18 cellular contexts compared by ENCODE assay signal in genomic region chr20:1904160-1904559, GRCh38. TPM values are rescaled to one million over a fixed set of nuclear protein-coding genes. Genes with fewer than 3 reads are reported as not detected.
DNase-seq lines count a peak whose midpoint lies in the region; ATAC-seq, FAIRE-seq and TF ChIP-seq lines count a peak whose summit lies in the region.
"Had no signal": no experiment of that assay in that cellular context is flagged by ENCODE, and none has a peak within 500 bp of the region (broad histone marks: within the 10 kb centered on the region; RNA-seq: fewer than 3 reads in every experiment).

No MANE protein-coding gene starts in this region.

- FAIRE-seq in kidney (lab: Jason Lieb, UNC), result no peak
- FAIRE-seq: D721Med, H1 had no signal

- no peak for TF ChIP-seq CTCF in HEK293 (tag by site-specific recombination; IDR thresholded peaks at IDR 0.05)
- TF ChIP-seq CTCF in endothelial cell (IDR thresholded peaks at IDR 0.05; ENCODE audit: unreplicated experiment), result no peak
- no peak for TF ChIP-seq CTCF in CD8-positive, alpha-beta T cell (IDR thresholded peaks at IDR 0.05)
- no peak for TF ChIP-seq CTCF in kidney (IDR thresholded peaks at IDR 0.05; ENCODE audit: borderline replicate concordance, extremely low read depth, insufficient read depth)

- H3K4me1 ChIP-seq in HEK293 (ENCODE audit: control insufficient read depth, insufficient read depth, low read length) (no peaks in the 10 kb centered on the region), kidney (ENCODE audit: control insufficient read depth in 1 of 2, insufficient read depth in 1 of 2, low read depth in 1 of 2, low read length in 2 of 2) (peaks cover 0 to 2% of the 10 kb centered on the region in 2 donors)
- no peaks in the 10 kb centered on the region for H3K4me1 ChIP-seq in CD8-positive, alpha-beta T cell (ENCODE audit: insufficient read depth, low read length)
- H3K4me1 ChIP-seq: HAP-1 had no signal

- H3K9me3 ChIP-seq in HEK293 (ENCODE audit: control insufficient read depth, insufficient read depth, low read depth, low read length) (no peaks in the 10 kb centered on the region), kidney (ENCODE audit: control insufficient read depth in 1 of 2, low read length in 2 of 2) (no peaks in the 10 kb centered on the region)
- no peaks in the 10 kb centered on the region for H3K9me3 ChIP-seq in CD8-positive, alpha-beta T cell (ENCODE audit: low read length)
- H3K9me3 ChIP-seq: BLaER1 treated with 17β-estradiol and CSF1 and Interleukin-3, amounts not matched to agents 10 nM and 100 nM; HAP-1 had no signal

- intact Hi-C loops in CD8-positive, alpha-beta T cell (cut with DNase I, micrococcal nuclease), result no loop called here
- intact Hi-C loops in kidney (cut with DNase I), result no loop called here

- no peaks in the 10 kb centered on the region for H3K27me3 ChIP-seq in CD8-positive, alpha-beta T cell (ENCODE audit: insufficient read depth, low read length)
- H3K27me3 ChIP-seq: BLaER1 treated with 17β-estradiol and CSF1 and Interleukin-3, amounts not matched to agents 10 nM and 100 nM had no signal

- no peak overlapping the region for H3K27ac ChIP-seq in HEK293 (ENCODE audit: extremely low read depth, low read depth, low read length)
- H3K27ac ChIP-seq in angular gyrus (ENCODE audit: low read depth, low read length), result peak overlapping the region; percentile 83
- no peak overlapping the region for H3K27ac ChIP-seq in CD8-positive, alpha-beta T cell (ENCODE audit: low read depth, low read length)
- no peak overlapping the region for H3K27ac ChIP-seq in kidney (ENCODE audit: low read depth in 2 of 2, low read length in 2 of 2)
- H3K27ac ChIP-seq: BLaER1 treated with 17β-estradiol and CSF1 and Interleukin-3, amounts not matched to agents 10 nM and 100 nM had no signal

- no peak overlapping the region for H3K27ac Mint-ChIP-seq in endothelial cell (ENCODE audit: unreplicated experiment)
- peak overlapping the region; percentile 37 for H3K27ac Mint-ChIP-seq in stimulated activated memory B cell treated with anti-CD40 and anti-IgM and Interleukin-4, amounts not matched to agents 10 μg/mL and 1 μg/mL and 100 μg/mL, for 72 hours
- no peak overlapping the region for H3K27ac Mint-ChIP-seq in CD8-positive, alpha-beta T cell
- H3K27ac Mint-ChIP-seq: CD4-positive, alpha-beta T cell; HFFc6 had no signal

- H3K4me1 Mint-ChIP-seq in endothelial cell (ENCODE audit: unreplicated experiment), result peaks cover 61% of the 10 kb centered on the region
- H3K4me1 Mint-ChIP-seq in stimulated activated memory B cell treated with anti-CD40 and anti-IgM and Interleukin-4, amounts not matched to agents 10 μg/mL and 1 μg/mL and 100 μg/mL, for 72 hours, result peaks cover 80% of the 10 kb centered on the region
- H3K4me1 Mint-ChIP-seq in CD8-positive, alpha-beta T cell (ENCODE audit: low read depth), result no peaks in the 10 kb centered on the region

- DNase-seq in endothelial cell (ENCODE audit: low spot score) (no peak), kidney (no peak)
- DNase-seq in CD8-positive, alpha-beta T cell, result no peak
- DNase-seq: ACHN; CD4-positive, alpha-beta T cell; DMS153; DND-41; GDM1; HFFc6 had no signal

- H3K36me3 Mint-ChIP-seq in endothelial cell (ENCODE audit: low read depth, unreplicated experiment), result peaks cover 42% of the 10 kb centered on the region
- H3K36me3 Mint-ChIP-seq in stimulated activated memory B cell treated with anti-CD40 and anti-IgM and Interleukin-4, amounts not matched to agents 10 μg/mL and 1 μg/mL and 100 μg/mL, for 72 hours, result peaks cover 76% of the 10 kb centered on the region
- H3K36me3 Mint-ChIP-seq in CD8-positive, alpha-beta T cell, result no peaks in the 10 kb centered on the region

- H3K36me3 ChIP-seq in HEK293 (ENCODE audit: control insufficient read depth in 2 of 2, insufficient read depth in 1 of 2, low read length in 2 of 2), result no peaks in the 10 kb centered on the region
- no peaks in the 10 kb centered on the region for H3K36me3 ChIP-seq in CD8-positive, alpha-beta T cell (ENCODE audit: insufficient read depth, low read length)
- no peaks in the 10 kb centered on the region for H3K36me3 ChIP-seq in kidney (ENCODE audit: control insufficient read depth in 1 of 2, insufficient read depth in 2 of 2, low read length in 2 of 2)
- H3K36me3 ChIP-seq: HAP-1 had no signal

- POLR2A ChIA-PET in HEK293 (lab: Yijun Ruan, JAX), result no interaction called here
- POLR2A ChIA-PET in CD8-positive, alpha-beta T cell (lab: Charles Lee), result no interaction called here

- peak overlapping the region; percentile 16 for H3K4me3 Mint-ChIP-seq in endothelial cell (ENCODE audit: unreplicated experiment)
- H3K4me3 Mint-ChIP-seq in stimulated activated memory B cell treated with anti-CD40 and anti-IgM and Interleukin-4, amounts not matched to agents 10 μg/mL and 1 μg/mL and 100 μg/mL, for 72 hours, result no peak overlapping the region
- H3K4me3 Mint-ChIP-seq in CD8-positive, alpha-beta T cell, result no peak overlapping the region
- H3K4me3 Mint-ChIP-seq: CD4-positive, alpha-beta T cell; HFFc6 had no signal

- CTCF ChIA-PET in HEK293 (lab: Yijun Ruan, JAX), result interaction anchor here (0.6 to 2.1 kb wide), 3 partner anchors 102 to 489 kb away, joined by 3 to 10 read pairs (median 3); no protein-coding TSS in a partner anchor
- CTCF ChIA-PET in CD8-positive, alpha-beta T cell (lab: Charles Lee), result no interaction called here

- H3K27me3 Mint-ChIP-seq in endothelial cell (ENCODE audit: unreplicated experiment), result peaks cover 7% of the 10 kb centered on the region
- H3K27me3 Mint-ChIP-seq in stimulated activated memory B cell treated with anti-CD40 and anti-IgM and Interleukin-4, amounts not matched to agents 10 μg/mL and 1 μg/mL and 100 μg/mL, for 72 hours, result no peaks in the 10 kb centered on the region
- H3K27me3 Mint-ChIP-seq in CD8-positive, alpha-beta T cell (ENCODE audit: low read depth), result peaks cover 29% of the 10 kb centered on the region

- H3K4me3 ChIP-seq in HEK293 (ENCODE audit: low read depth, low read length) (no peak overlapping the region), kidney (ENCODE audit: low read length in 2 of 2) (no peak overlapping the region)
- H3K4me3 ChIP-seq in CD8-positive, alpha-beta T cell (ENCODE audit: low read depth, low read length), result no peak overlapping the region
- H3K4me3 ChIP-seq: BLaER1 treated with 17β-estradiol and CSF1 and Interleukin-3, amounts not matched to agents 10 nM and 100 nM; HAP-1 had no signal

- H3K9me3 Mint-ChIP-seq in endothelial cell (ENCODE audit: unreplicated experiment), result no peaks in the 10 kb centered on the region
- H3K9me3 Mint-ChIP-seq in stimulated activated memory B cell treated with anti-CD40 and anti-IgM and Interleukin-4, amounts not matched to agents 10 μg/mL and 1 μg/mL and 100 μg/mL, for 72 hours, result no peaks in the 10 kb centered on the region
- H3K9me3 Mint-ChIP-seq in CD8-positive, alpha-beta T cell, result no peaks in the 10 kb centered on the region
- H3K9me3 Mint-ChIP-seq: CD4-positive, alpha-beta T cell; HFFc6 had no signal

- no peak overlapping the region for H3K9ac ChIP-seq in kidney (ENCODE audit: low read length in 2 of 2)

- ATAC-seq in stimulated activated memory B cell treated with anti-CD40 and anti-IgM and Interleukin-4, amounts not matched to agents 10 μg/mL and 1 μg/mL and 100 μg/mL, for 72 hours, result no peak
- ATAC-seq in CD8-positive, alpha-beta T cell, result no peak
- ATAC-seq in HG03139 (IDR thresholded peaks at IDR 0.05; ENCODE audit: unreplicated experiment), result no peak
- no peak for ATAC-seq in HG02870 (IDR thresholded peaks at IDR 0.05; ENCODE audit: unreplicated experiment)

TF ChIP-seq in HEK293, 187 proteins besides CTCF, POLR2A, EP300 and RAD21:
- no peak for TF ChIP-seq ZNF10 (tag by site-specific recombination; IDR thresholded peaks at IDR 0.05)
- peak; percentile 83 for TF ChIP-seq GLIS1 (tag by site-specific recombination; IDR thresholded peaks at IDR 0.05)
- no peak for TF ChIP-seq ZNF785 (tag by site-specific recombination; IDR thresholded peaks at IDR 0.05)

RNA-seq across cellular contexts. Expression of gene SIRPA, which starts 9.0 kb away (rescaled TPM):
- total RNA-seq in endothelial cell (ENCODE audit: unreplicated experiment), result 132 TPM
- not detected for total RNA-seq in CD8-positive, alpha-beta T cell
- 46.6 TPM for total RNA-seq in kidney
- 24.7 TPM for polyA plus RNA-seq in kidney (ENCODE audit: insufficient read depth, low read depth, low replicate concordance)

Comparison
In these comparisons a context has a peak if more than half of its experiments do, and no peak if none do; other contexts are left out.
1. RNA of gene SIRPA, which starts 9.0 kb away (total RNA-seq): 132 TPM in endothelial cell (single experiment) and 46.6 TPM in kidney (single experiment); not detected in CD8-positive, alpha-beta T cell; every median in the first group is over 10 times any median in the second.